In the genomic region with DNA sequence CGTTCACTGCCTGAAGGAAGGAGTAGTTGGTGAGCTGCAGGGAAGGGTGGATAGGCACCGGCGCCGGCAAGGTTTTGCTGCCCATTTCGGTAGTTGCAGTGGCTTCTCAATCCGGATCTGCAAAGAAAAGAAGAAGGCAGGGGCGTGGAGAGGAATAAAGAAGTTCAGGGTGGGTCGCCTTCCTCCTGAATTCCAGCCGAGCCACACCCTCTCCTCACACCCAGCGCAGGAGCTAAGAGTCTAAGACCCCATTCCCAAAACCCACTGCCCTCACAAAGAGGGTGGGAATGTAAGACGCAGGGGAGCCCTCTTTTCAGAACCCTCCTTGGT, we compare ENCODE assay signal across 17 cellular contexts. TPM values are rescaled to one million over a fixed set of nuclear protein-coding genes. Genes with fewer than 3 reads are reported as not detected.
"Had no signal": no experiment of that assay in that cellular context is flagged by ENCODE, and none has a peak within 500 bp of the region (broad histone marks: within the 10 kb centered on the region; RNA-seq: fewer than 3 reads in every experiment).

No MANE protein-coding gene starts in this region.

- H3K9ac ChIP-seq: parathyroid adenoma had no signal

- H3K27ac ChIP-seq: left ventricle myocardium inferior, neutrophil, parathyroid adenoma, right lobe of liver, thyroid gland had no signal

- H3K9me3 ChIP-seq: heart left ventricle, left ventricle myocardium inferior, neutrophil, right lobe of liver, thyroid gland had no signal

- H3K36me3 Mint-ChIP-seq: immature natural killer cell; stimulated activated naive B cell treated with anti-CD40 and anti-IgM and Interleukin-4, amounts not matched to agents 10 μg/mL and 1 μg/mL and 100 μg/mL, for 72 hours had no signal

- H3K27ac Mint-ChIP-seq: activated CD4-positive, alpha-beta T cell treated with anti-CD3 and anti-CD28 coated beads, Interleukin-2, amount 10 ng/mL, durations not matched to agents 24 days and 14 days; activated CD8-positive, alpha-beta T cell treated with anti-CD3 and anti-CD28 coated beads for 36 hours; activated naive CD4-positive, alpha-beta T cell treated with anti-CD3 and anti-CD28 coated beads for 36 hours; activated T-helper 17 cell treated with anti-CD3 and anti-CD28 coated beads, Interleukin-2, amount 50 U/mL, for 72 hours; immature natural killer cell; stimulated activated naive B cell treated with anti-CD40 and anti-IgM and Interleukin-4, amounts not matched to agents 10 μg/mL and 1 μg/mL and 100 μg/mL, for 72 hours had no signal

- H3K36me3 ChIP-seq: neutrophil, right lobe of liver, thyroid gland had no signal

- ATAC-seq: activated CD8-positive, alpha-beta T cell treated with anti-CD3 and anti-CD28 coated beads for 36 hours; activated T-helper 17 cell treated with anti-CD3 and anti-CD28 coated beads, Interleukin-2, amount 50 U/mL, for 72 hours; heart left ventricle; right lobe of liver; stimulated activated naive B cell treated with anti-CD40 and anti-IgM and Interleukin-4, amounts not matched to agents 10 μg/mL and 1 μg/mL and 100 μg/mL, for 72 hours had no signal

- H2AFZ ChIP-seq: parathyroid adenoma had no signal

- DNase-seq: activated CD8-positive, alpha-beta T cell treated with anti-CD3 and anti-CD28 coated beads for 36 hours; activated naive CD4-positive, alpha-beta T cell treated with anti-CD3 and anti-CD28 coated beads for 36 hours; activated T-cell treated with anti-CD3 and anti-CD28 coated beads, Interleukin-2, amount 50 U/mL, for 1 hour; anterior cingulate cortex; dorsolateral prefrontal cortex; heart left ventricle; immature natural killer cell; kidney glomerular epithelial cell; left ventricle myocardium inferior; right lobe of liver; stimulated activated naive B cell treated with anti-CD40 and anti-IgM and Interleukin-4, amounts not matched to agents 10 μg/mL and 1 μg/mL and 100 μg/mL, for 72 hours had no signal

- H3K9me3 Mint-ChIP-seq: activated CD4-positive, alpha-beta T cell treated with anti-CD3 and anti-CD28 coated beads, Interleukin-2, amount 10 ng/mL, durations not matched to agents 24 days and 14 days; activated CD8-positive, alpha-beta T cell treated with anti-CD3 and anti-CD28 coated beads for 36 hours; activated naive CD4-positive, alpha-beta T cell treated with anti-CD3 and anti-CD28 coated beads for 36 hours; activated T-helper 17 cell treated with anti-CD3 and anti-CD28 coated beads, Interleukin-2, amount 50 U/mL, for 72 hours; immature natural killer cell; stimulated activated naive B cell treated with anti-CD40 and anti-IgM and Interleukin-4, amounts not matched to agents 10 μg/mL and 1 μg/mL and 100 μg/mL, for 72 hours had no signal

- H3K4me3 ChIP-seq: heart left ventricle, left ventricle myocardium inferior, right lobe of liver, smooth muscle cell, thyroid gland had no signal

- H3K4me2 ChIP-seq: smooth muscle cell had no signal

- H3K4me3 Mint-ChIP-seq: activated CD4-positive, alpha-beta T cell treated with anti-CD3 and anti-CD28 coated beads, Interleukin-2, amount 10 ng/mL, durations not matched to agents 24 days and 14 days; activated CD8-positive, alpha-beta T cell treated with anti-CD3 and anti-CD28 coated beads for 36 hours; activated naive CD4-positive, alpha-beta T cell treated with anti-CD3 and anti-CD28 coated beads for 36 hours; activated T-helper 17 cell treated with anti-CD3 and anti-CD28 coated beads, Interleukin-2, amount 50 U/mL, for 72 hours; stimulated activated naive B cell treated with anti-CD40 and anti-IgM and Interleukin-4, amounts not matched to agents 10 μg/mL and 1 μg/mL and 100 μg/mL, for 72 hours had no signal

RNA-seq across cellular contexts. Expression of gene OSR1, which starts 4.7 kb away (rescaled TPM):
- total RNA-seq: activated CD4-positive, alpha-beta T cell treated with anti-CD3 and anti-CD28 coated beads, Interleukin-2, amount 10 ng/mL, durations not matched to agents 24 days and 14 days; activated CD8-positive, alpha-beta T cell treated with anti-CD3 and anti-CD28 coated beads for 36 hours; activated naive CD4-positive, alpha-beta T cell treated with anti-CD3 and anti-CD28 coated beads for 36 hours; activated T-helper 17 cell treated with anti-CD3 and anti-CD28 coated beads, Interleukin-2, amount 50 U/mL, for 72 hours had no signal
- polyA plus RNA-seq: immature natural killer cell had no signal
